In the genomic region with DNA sequence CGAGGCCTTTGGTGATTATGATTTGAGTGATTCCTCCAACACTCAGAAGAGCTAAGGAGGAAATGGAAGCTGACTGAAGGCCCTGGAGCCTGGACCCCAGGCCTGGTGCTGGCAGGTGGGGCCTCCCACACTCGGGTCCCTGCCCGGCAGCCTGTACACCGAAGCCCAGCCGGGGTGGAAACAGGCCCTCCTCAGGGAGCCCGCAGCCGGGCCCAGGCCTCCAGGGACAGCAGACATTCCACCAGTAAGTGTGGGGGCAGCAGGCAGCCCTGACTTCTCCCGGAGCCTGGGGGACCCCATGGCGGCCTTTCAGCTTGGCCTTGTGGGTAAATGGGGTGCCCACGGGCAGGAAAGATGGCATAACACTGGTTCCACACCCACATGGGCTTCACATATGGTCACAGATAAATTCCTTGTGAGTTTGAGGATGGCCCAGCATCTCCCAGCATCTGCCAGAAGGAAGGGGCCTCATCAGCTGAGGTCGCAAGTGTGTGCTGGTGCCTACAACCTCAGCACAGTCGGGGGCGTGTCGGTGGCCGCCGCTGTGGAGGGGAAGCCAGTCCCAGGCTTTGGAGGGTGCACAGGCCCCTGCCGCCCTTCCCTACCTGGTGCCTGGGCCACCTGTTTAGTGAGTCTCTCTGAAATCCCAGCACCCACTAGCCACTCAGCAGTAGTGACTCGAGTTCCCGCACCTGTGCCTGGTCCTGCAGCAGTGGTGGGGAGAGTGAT, we compare ENCODE assay signal across 28 cellular contexts.
"Had no signal": no experiment of that assay in that cellular context is flagged by ENCODE, and none has a peak within 500 bp of the region (broad histone marks: within the 10 kb centered on the region; RNA-seq: fewer than 3 reads in every experiment).

No MANE protein-coding gene starts in this region.

- H3K27me3 Mint-ChIP-seq: stimulated activated naive CD8-positive, alpha-beta T cell treated with anti-CD3 and anti-CD28 coated beads, Interleukin-15, amount 100 ng/mL, for 72 hours had no signal

- H3K27ac ChIP-seq: epithelial cell of prostate, gastroesophageal sphincter, heart left ventricle, left ventricle myocardium inferior, lower lobe of right lung, neural progenitor cell, ovary, suprapubic skin, transverse colon, vagina had no signal

- FAIRE-seq: colon, small intestine had no signal

- H3K36me3 ChIP-seq: gastroesophageal sphincter, heart left ventricle, left ventricle myocardium inferior, lower lobe of right lung, neural progenitor cell, ovary, suprapubic skin, transverse colon, vagina had no signal

- DNase-seq: effector CD8-positive, alpha-beta T cell; endodermal cell; heart left ventricle; hippocampal formation; islet precursor cell; kidney glomerular epithelial cell; left colon; left ventricle myocardium inferior; lower lobe of right lung; mucosa of descending colon; naive thymus-derived CD4-positive, alpha-beta T cell; nucleus accumbens; ovary; retina; small intestine; stimulated activated CD4-positive, alpha-beta T cell treated with anti-CD3 and anti-CD28 coated beads, Interleukin-15, amount 100 ng/mL, for 24 hours; stimulated activated CD4-positive, alpha-beta T cell treated with anti-CD3 and anti-CD28 coated beads, Interleukin-2, amount 100 ng/mL, for 48 hours; stimulated activated naive B cell treated with anti-CD40 and anti-IgM and Interleukin-4, amounts not matched to agents 10 μg/mL and 1 μg/mL and 100 μg/mL, for 72 hours; stimulated activated naive CD8-positive, alpha-beta T cell treated with anti-CD3 and anti-CD28 coated beads, Interleukin-15, amount 100 ng/mL, for 72 hours; transverse colon had no signal

- H3K9me3 Mint-ChIP-seq: dendritic cell treated with granulocyte-macrophage colony-stimulating factor and Interleukin-4, amounts not matched to agents 40 ng/mL and 50 ng/mL, for 4 days; endodermal cell; naive thymus-derived CD4-positive, alpha-beta T cell; nephron; neural progenitor cell; stimulated activated naive B cell treated with anti-CD40 and anti-IgM and Interleukin-4, amounts not matched to agents 10 μg/mL and 1 μg/mL and 100 μg/mL, for 72 hours; stimulated activated naive CD8-positive, alpha-beta T cell treated with anti-CD3 and anti-CD28 coated beads, Interleukin-15, amount 100 ng/mL, for 72 hours had no signal

- ATAC-seq: gastroesophageal sphincter; heart left ventricle; left colon; lower lobe of right lung; mucosa of descending colon; naive thymus-derived CD4-positive, alpha-beta T cell; stimulated activated naive B cell treated with anti-CD40 and anti-IgM and Interleukin-4, amounts not matched to agents 10 μg/mL and 1 μg/mL and 100 μg/mL, for 72 hours; stimulated activated naive CD8-positive, alpha-beta T cell treated with anti-CD3 and anti-CD28 coated beads, Interleukin-15, amount 100 ng/mL, for 72 hours had no signal

- H3K4me2 ChIP-seq: neural progenitor cell had no signal

- H3K4me1 Mint-ChIP-seq: stimulated activated naive B cell treated with anti-CD40 and anti-IgM and Interleukin-4, amounts not matched to agents 10 μg/mL and 1 μg/mL and 100 μg/mL, for 72 hours; stimulated activated naive CD8-positive, alpha-beta T cell treated with anti-CD3 and anti-CD28 coated beads, Interleukin-15, amount 100 ng/mL, for 72 hours had no signal

- H3K9me3 ChIP-seq: gastroesophageal sphincter, heart left ventricle, left ventricle myocardium inferior, lower lobe of right lung, mucosa of descending colon, ovary, suprapubic skin, transverse colon, vagina had no signal

- H3K4me3 Mint-ChIP-seq: dendritic cell treated with granulocyte-macrophage colony-stimulating factor and Interleukin-4, amounts not matched to agents 40 ng/mL and 50 ng/mL, for 4 days; endodermal cell; naive thymus-derived CD4-positive, alpha-beta T cell; nephron; neural progenitor cell; stimulated activated naive B cell treated with anti-CD40 and anti-IgM and Interleukin-4, amounts not matched to agents 10 μg/mL and 1 μg/mL and 100 μg/mL, for 72 hours; stimulated activated naive CD8-positive, alpha-beta T cell treated with anti-CD3 and anti-CD28 coated beads, Interleukin-15, amount 100 ng/mL, for 72 hours had no signal

- H2AFZ ChIP-seq: neural progenitor cell had no signal

- H3K27me3 ChIP-seq: gastroesophageal sphincter, heart left ventricle, neural progenitor cell, ovary, suprapubic skin, transverse colon, vagina had no signal

- H3K4me3 ChIP-seq: gastroesophageal sphincter, heart left ventricle, left ventricle myocardium inferior, lower lobe of right lung, mucosa of descending colon, neural progenitor cell, ovary, suprapubic skin, transverse colon, vagina had no signal

- H3K36me3 Mint-ChIP-seq: naive thymus-derived CD4-positive, alpha-beta T cell; neural progenitor cell; stimulated activated naive B cell treated with anti-CD40 and anti-IgM and Interleukin-4, amounts not matched to agents 10 μg/mL and 1 μg/mL and 100 μg/mL, for 72 hours had no signal

- H3K9ac ChIP-seq: neural progenitor cell had no signal

- H3K27ac Mint-ChIP-seq: dendritic cell treated with granulocyte-macrophage colony-stimulating factor and Interleukin-4, amounts not matched to agents 40 ng/mL and 50 ng/mL, for 4 days; endodermal cell; naive thymus-derived CD4-positive, alpha-beta T cell; stimulated activated naive B cell treated with anti-CD40 and anti-IgM and Interleukin-4, amounts not matched to agents 10 μg/mL and 1 μg/mL and 100 μg/mL, for 72 hours; stimulated activated naive CD8-positive, alpha-beta T cell treated with anti-CD3 and anti-CD28 coated beads, Interleukin-15, amount 100 ng/mL, for 72 hours had no signal
